In genomic region chr15:47682661-47683060, GRCh38 we compare ENCODE assay signal across 3 cellular contexts.
"Had no signal": no experiment of that assay in that cellular context is flagged by ENCODE, and none has a peak within 500 bp of the region (broad histone marks: within the 10 kb centered on the region; RNA-seq: fewer than 3 reads in every experiment).

No MANE protein-coding gene starts in this region.

- H3K4me3 ChIP-seq: GM12878 had no signal

- DNase-seq: GDM1, GF-D8 had no signal
